In the genomic region with DNA sequence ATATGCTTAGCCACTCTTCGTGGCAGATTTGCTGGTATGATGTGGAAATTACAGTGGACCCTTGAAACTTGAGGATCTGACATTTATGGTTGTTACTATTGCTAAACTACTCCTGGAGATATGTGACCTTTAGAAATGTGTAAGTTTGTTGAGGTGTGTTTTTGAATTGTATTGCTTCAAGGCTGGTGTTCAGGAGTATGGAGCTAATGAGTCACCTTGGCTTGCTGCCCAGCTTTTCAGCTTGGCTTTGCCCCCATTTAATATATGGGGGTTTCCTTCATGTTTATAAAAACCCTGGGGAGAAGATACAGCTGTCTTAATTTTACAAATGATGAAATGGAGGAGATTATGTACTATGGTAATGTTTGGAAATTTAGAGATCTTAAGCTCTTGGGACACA, we compare ENCODE assay signal across 1 cellular context.
A peak's percentile ranks its signal among the peaks of the same experiment; 100 is the strongest.
TF ChIP-seq lines count a peak whose summit lies in the region.

No MANE protein-coding gene starts in this region.

TF ChIP-seq in HEK293, 187 proteins besides CTCF, POLR2A, EP300 and RAD21 (continued from another document and continues in another):
- TF ChIP-seq, protein P1, sequence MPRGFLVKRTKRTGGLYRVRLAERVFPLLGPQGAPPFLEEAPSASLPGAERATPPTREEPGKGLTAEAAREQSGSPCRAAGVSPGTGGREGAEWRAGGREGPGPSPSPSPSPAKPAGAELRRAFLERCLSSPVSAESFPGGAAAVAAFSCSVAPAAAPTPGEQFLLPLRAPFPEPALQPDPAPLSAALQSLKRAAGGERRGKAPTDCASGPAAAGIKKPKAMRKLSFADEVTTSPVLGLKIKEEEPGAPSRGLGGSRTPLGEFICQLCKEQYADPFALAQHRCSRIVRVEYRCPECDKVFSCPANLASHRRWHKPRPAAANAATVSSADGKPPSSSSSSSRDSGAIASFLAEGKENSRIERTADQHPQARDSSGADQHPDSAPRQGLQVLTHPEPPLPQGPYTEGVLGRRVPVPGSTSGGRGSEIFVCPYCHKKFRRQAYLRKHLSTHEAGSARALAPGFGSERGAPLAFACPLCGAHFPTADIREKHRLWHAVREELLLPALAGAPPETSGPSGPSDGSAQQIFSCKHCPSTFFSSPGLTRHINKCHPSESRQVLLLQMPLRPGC (tag by site-specific recombination; IDR thresholded peaks at IDR 0.05), result peak; percentile 62; the same call in 1 of the 2 replicates
- TF ChIP-seq, protein P2, sequence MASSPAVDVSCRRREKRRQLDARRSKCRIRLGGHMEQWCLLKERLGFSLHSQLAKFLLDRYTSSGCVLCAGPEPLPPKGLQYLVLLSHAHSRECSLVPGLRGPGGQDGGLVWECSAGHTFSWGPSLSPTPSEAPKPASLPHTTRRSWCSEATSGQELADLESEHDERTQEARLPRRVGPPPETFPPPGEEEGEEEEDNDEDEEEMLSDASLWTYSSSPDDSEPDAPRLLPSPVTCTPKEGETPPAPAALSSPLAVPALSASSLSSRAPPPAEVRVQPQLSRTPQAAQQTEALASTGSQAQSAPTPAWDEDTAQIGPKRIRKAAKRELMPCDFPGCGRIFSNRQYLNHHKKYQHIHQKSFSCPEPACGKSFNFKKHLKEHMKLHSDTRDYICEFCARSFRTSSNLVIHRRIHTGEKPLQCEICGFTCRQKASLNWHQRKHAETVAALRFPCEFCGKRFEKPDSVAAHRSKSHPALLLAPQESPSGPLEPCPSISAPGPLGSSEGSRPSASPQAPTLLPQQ (tag by site-specific recombination; IDR thresholded peaks at IDR 0.05), result no peak
- TF ChIP-seq, protein P3, sequence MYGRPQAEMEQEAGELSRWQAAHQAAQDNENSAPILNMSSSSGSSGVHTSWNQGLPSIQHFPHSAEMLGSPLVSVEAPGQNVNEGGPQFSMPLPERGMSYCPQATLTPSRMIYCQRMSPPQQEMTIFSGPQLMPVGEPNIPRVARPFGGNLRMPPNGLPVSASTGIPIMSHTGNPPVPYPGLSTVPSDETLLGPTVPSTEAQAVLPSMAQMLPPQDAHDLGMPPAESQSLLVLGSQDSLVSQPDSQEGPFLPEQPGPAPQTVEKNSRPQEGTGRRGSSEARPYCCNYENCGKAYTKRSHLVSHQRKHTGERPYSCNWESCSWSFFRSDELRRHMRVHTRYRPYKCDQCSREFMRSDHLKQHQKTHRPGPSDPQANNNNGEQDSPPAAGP (tag by site-specific recombination; IDR thresholded peaks at IDR 0.05), result no peak
- TF ChIP-seq ZNF544 (tag by site-specific recombination; IDR thresholded peaks at IDR 0.05) (no peak), KLF9 (tag by site-specific recombination; IDR thresholded peaks at IDR 0.05; ENCODE audit: low read depth) (no peak), GLI2 (tag by site-specific recombination; IDR thresholded peaks at IDR 0.05; ENCODE audit: borderline replicate concordance, low read depth) (no peak), ZNF121 (tag by site-specific recombination; IDR thresholded peaks at IDR 0.05) (no peak), HOXC10 (CRISPR knock-in tag; IDR thresholded peaks at IDR 0.05) (no peak), KLF16 (tag by site-specific recombination; IDR thresholded peaks at IDR 0.05) (no peak), ZNF654 (tag by site-specific recombination; IDR thresholded peaks at IDR 0.05; ENCODE audit: low read depth) (no peak), ZNF707 (tag by site-specific recombination; IDR thresholded peaks at IDR 0.05) (no peak), ZNF37A (tag by site-specific recombination; IDR thresholded peaks at IDR 0.05) (no peak), SP2 (tag by site-specific recombination; IDR thresholded peaks at IDR 0.05) (no peak), ZNF677 (tag by site-specific recombination; IDR thresholded peaks at IDR 0.05) (no peak), ZNF529 (tag by site-specific recombination; IDR thresholded peaks at IDR 0.05; ENCODE audit: insufficient replicate concordance) (no peak), HOXD13 (CRISPR knock-in tag; IDR thresholded peaks at IDR 0.05; ENCODE audit: borderline replicate concordance) (no peak), ZNF629 (tag by site-specific recombination; IDR thresholded peaks at IDR 0.05) (no peak; the same call in 1 of the 2 replicates), ZNF140 (tag by site-specific recombination; IDR thresholded peaks at IDR 0.05) (no peak), ZNF501 (tag by site-specific recombination; IDR thresholded peaks at IDR 0.05) (no peak), ZBTB1 (tag by site-specific recombination; IDR thresholded peaks at IDR 0.05) (no peak), KLF8 (tag by site-specific recombination; IDR thresholded peaks at IDR 0.05) (no peak), ZNF184 (tag by site-specific recombination; IDR thresholded peaks at IDR 0.05) (peak; percentile 14; the same call in 1 of the 2 replicates), IKZF3 (tag by site-specific recombination; IDR thresholded peaks at IDR 0.05) (no peak), ZFP37 (tag by site-specific recombination; IDR thresholded peaks at IDR 0.05) (no peak), SETDB1 (IDR thresholded peaks at IDR 0.05; ENCODE audit: insufficient read length, low read length) (no peak), ZNF426 (tag by site-specific recombination; IDR thresholded peaks at IDR 0.05) (no peak)
- TF ChIP-seq, protein P4, sequence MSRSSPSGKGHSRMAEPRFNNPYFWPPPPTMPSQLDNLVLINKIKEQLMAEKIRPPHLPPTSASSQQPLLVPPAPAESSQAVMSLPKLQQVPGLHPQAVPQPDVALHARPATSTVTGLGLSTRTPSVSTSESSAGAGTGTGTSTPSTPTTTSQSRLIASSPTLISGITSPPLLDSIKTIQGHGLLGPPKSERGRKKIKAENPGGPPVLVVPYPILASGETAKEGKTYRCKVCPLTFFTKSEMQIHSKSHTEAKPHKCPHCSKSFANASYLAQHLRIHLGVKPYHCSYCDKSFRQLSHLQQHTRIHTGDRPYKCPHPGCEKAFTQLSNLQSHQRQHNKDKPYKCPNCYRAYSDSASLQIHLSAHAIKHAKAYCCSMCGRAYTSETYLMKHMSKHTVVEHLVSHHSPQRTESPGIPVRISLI (tag by site-specific recombination; IDR thresholded peaks at IDR 0.05), result no peak
- TF ChIP-seq, protein P5, sequence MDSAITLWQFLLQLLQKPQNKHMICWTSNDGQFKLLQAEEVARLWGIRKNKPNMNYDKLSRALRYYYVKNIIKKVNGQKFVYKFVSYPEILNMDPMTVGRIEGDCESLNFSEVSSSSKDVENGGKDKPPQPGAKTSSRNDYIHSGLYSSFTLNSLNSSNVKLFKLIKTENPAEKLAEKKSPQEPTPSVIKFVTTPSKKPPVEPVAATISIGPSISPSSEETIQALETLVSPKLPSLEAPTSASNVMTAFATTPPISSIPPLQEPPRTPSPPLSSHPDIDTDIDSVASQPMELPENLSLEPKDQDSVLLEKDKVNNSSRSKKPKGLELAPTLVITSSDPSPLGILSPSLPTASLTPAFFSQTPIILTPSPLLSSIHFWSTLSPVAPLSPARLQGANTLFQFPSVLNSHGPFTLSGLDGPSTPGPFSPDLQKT (IDR thresholded peaks at IDR 0.05; ENCODE audit: borderline replicate concordance, low read depth, low read length), result no peak
- TF ChIP-seq, protein P6, sequence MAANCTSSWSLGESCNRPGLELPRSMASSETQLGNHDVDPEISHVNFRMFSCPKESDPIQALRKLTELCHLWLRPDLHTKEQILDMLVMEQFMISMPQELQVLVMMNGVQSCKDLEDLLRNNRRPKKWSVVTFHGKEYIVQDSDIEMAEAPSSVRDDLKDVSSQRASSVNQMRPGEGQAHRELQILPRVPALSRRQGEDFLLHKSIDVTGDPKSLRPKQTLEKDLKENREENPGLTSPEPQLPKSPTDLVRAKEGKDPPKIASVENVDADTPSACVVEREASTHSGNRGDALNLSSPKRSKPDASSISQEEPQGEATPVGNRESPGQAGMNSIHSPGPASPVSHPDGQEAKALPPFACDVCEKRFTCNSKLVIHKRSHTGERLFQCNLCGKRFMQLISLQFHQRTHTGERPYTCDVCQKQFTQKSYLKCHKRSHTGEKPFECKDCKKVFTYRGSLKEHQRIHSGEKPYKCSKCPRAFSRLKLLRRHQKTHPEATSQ (tag by site-specific recombination; IDR thresholded peaks at IDR 0.05), result no peak
- TF ChIP-seq, protein P7, sequence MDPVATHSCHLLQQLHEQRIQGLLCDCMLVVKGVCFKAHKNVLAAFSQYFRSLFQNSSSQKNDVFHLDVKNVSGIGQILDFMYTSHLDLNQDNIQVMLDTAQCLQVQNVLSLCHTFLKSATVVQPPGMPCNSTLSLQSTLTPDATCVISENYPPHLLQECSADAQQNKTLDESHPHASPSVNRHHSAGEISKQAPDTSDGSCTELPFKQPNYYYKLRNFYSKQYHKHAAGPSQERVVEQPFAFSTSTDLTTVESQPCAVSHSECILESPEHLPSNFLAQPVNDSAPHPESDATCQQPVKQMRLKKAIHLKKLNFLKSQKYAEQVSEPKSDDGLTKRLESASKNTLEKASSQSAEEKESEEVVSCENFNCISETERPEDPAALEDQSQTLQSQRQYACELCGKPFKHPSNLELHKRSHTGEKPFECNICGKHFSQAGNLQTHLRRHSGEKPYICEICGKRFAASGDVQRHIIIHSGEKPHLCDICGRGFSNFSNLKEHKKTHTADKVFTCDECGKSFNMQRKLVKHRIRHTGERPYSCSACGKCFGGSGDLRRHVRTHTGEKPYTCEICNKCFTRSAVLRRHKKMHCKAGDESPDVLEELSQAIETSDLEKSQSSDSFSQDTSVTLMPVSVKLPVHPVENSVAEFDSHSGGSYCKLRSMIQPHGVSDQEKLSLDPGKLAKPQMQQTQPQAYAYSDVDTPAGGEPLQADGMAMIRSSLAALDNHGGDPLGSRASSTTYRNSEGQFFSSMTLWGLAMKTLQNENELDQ (tag by site-specific recombination; IDR thresholded peaks at IDR 0.05; ENCODE audit: low read depth), result no peak
- TF ChIP-seq, protein P8, sequence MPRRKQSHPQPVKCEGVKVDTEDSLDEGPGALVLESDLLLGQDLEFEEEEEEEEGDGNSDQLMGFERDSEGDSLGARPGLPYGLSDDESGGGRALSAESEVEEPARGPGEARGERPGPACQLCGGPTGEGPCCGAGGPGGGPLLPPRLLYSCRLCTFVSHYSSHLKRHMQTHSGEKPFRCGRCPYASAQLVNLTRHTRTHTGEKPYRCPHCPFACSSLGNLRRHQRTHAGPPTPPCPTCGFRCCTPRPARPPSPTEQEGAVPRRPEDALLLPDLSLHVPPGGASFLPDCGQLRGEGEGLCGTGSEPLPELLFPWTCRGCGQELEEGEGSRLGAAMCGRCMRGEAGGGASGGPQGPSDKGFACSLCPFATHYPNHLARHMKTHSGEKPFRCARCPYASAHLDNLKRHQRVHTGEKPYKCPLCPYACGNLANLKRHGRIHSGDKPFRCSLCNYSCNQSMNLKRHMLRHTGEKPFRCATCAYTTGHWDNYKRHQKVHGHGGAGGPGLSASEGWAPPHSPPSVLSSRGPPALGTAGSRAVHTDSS (tag by site-specific recombination; IDR thresholded peaks at IDR 0.05), result no peak
- TF ChIP-seq, protein P9, sequence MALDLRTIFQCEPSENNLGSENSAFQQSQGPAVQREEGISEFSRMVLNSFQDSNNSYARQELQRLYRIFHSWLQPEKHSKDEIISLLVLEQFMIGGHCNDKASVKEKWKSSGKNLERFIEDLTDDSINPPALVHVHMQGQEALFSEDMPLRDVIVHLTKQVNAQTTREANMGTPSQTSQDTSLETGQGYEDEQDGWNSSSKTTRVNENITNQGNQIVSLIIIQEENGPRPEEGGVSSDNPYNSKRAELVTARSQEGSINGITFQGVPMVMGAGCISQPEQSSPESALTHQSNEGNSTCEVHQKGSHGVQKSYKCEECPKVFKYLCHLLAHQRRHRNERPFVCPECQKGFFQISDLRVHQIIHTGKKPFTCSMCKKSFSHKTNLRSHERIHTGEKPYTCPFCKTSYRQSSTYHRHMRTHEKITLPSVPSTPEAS (tag by site-specific recombination; IDR thresholded peaks at IDR 0.05), result no peak
- TF ChIP-seq, protein P10, sequence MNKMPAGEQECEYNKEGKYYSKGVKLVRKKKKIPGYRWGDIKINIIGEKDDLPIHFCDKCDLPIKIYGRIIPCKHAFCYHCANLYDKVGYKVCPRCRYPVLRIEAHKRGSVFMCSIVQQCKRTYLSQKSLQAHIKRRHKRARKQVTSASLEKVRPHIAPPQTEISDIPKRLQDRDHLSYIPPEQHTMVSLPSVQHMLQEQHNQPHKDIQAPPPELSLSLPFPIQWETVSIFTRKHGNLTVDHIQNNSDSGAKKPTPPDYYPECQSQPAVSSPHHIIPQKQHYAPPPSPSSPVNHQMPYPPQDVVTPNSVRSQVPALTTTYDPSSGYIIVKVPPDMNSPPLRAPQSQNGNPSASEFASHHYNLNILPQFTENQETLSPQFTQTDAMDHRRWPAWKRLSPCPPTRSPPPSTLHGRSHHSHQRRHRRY (tag by site-specific recombination; IDR thresholded peaks at IDR 0.05), result no peak
- TF ChIP-seq, protein P11, sequence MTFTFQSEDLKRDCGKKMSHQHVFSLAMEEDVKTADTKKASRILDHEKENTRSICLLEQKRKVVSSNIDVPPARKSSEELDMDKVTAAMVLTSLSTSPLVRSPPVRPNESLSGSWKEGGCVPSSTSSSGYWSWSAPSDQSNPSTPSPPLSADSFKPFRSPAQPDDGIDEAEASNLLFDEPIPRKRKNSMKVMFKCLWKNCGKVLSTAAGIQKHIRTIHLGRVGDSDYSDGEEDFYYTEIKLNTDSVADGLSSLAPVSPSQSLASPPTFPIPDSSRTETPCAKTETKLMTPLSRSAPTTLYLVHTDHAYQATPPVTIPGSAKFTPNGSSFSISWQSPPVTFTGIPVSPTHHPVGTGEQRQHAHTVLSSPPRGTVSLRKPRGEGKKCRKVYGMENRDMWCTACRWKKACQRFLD (tag by site-specific recombination; IDR thresholded peaks at IDR 0.05), result no peak
- TF ChIP-seq, protein P12, sequence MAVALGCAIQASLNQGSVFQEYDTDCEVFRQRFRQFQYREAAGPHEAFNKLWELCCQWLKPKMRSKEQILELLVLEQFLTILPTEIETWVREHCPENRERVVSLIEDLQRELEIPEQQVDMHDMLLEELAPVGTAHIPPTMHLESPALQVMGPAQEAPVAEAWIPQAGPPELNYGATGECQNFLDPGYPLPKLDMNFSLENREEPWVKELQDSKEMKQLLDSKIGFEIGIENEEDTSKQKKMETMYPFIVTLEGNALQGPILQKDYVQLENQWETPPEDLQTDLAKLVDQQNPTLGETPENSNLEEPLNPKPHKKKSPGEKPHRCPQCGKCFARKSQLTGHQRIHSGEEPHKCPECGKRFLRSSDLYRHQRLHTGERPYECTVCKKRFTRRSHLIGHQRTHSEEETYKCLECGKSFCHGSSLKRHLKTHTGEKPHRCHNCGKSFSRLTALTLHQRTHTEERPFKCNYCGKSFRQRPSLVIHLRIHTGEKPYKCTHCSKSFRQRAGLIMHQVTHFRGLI (tag by site-specific recombination; IDR thresholded peaks at IDR 0.05), result no peak
